In genomic region chr19:41324231-41324702, GRCh38 we compare ENCODE assay signal across 9 cellular contexts. TPM values are rescaled to one million over a fixed set of nuclear protein-coding genes. Genes with fewer than 3 reads are reported as not detected.
DNase-seq lines count a peak whose midpoint lies in the region; ATAC-seq and TF ChIP-seq lines count a peak whose summit lies in the region.
"Had no signal": no experiment of that assay in that cellular context is flagged by ENCODE, and none has a peak within 500 bp of the region (broad histone marks: within the 10 kb centered on the region; RNA-seq: fewer than 3 reads in every experiment).

No MANE protein-coding gene starts in this region.

- peaks cover 45% of the 10 kb centered on the region for H3K4me1 Mint-ChIP-seq in activated naive CD4-positive, alpha-beta T cell treated with anti-CD3 and anti-CD28 coated beads for 36 hours (ENCODE audit: low read depth)

- H3K4me1 ChIP-seq in adipocyte (ENCODE audit: control insufficient read depth, insufficient read depth, low read length), result peaks cover 52% of the 10 kb centered on the region
- H3K4me1 ChIP-seq in lung (ENCODE audit: control insufficient read depth in 2 of 2, insufficient read depth in 2 of 2, low read length in 2 of 2), result peaks cover 0 to 38% of the 10 kb centered on the region in 2 donors
- peaks cover 31 to 79% (median 52%) of the 10 kb centered on the region in 4 donors for H3K4me1 ChIP-seq in transverse colon

- WGBS in lung, 2 donors, result 67 to 68% methylated on average over 7 of the region's 7 CpGs
- 75% methylated on average over 7 of the region's 7 CpGs; no CpG with 5 or more reads in 1 of the 2 donors for WGBS in transverse colon (ENCODE audit: low coverage in 1 of 2), 2 donors

- H3K36me3 Mint-ChIP-seq in activated naive CD4-positive, alpha-beta T cell treated with anti-CD3 and anti-CD28 coated beads for 36 hours (ENCODE audit: low read depth), result peaks cover 38% of the 10 kb centered on the region

- H3K36me3 ChIP-seq in adipocyte (ENCODE audit: control insufficient read depth, insufficient read depth, low read length, severe bottlenecking) (peaks cover 26% of the 10 kb centered on the region), lung (ENCODE audit: control insufficient read depth in 2 of 2, insufficient read depth in 2 of 2, low read length in 2 of 2) (peaks cover 0 to 29% of the 10 kb centered on the region in 2 donors), transverse colon (peaks cover 0 to 6% (median 0%) of the 10 kb centered on the region in 4 donors)

- H3K9ac ChIP-seq in adipocyte (ENCODE audit: low read length), result peak overlapping the region; percentile 80

- H3K27me3 Mint-ChIP-seq in activated naive CD4-positive, alpha-beta T cell treated with anti-CD3 and anti-CD28 coated beads for 36 hours (ENCODE audit: low read depth), result no peaks in the 10 kb centered on the region

- H3K9me3 Mint-ChIP-seq in activated naive CD4-positive, alpha-beta T cell treated with anti-CD3 and anti-CD28 coated beads for 36 hours, result no peaks in the 10 kb centered on the region

- no peak for ATAC-seq in lung (ENCODE audit: insufficient read depth, low FRiP score)
- ATAC-seq in HG02610 (IDR thresholded peaks at IDR 0.05; ENCODE audit: unreplicated experiment), result no peak

- H3K9me3 ChIP-seq in adipocyte (ENCODE audit: control insufficient read depth, low read length) (no peaks in the 10 kb centered on the region), lung (ENCODE audit: control insufficient read depth in 2 of 2, insufficient read depth in 1 of 2, low read length in 1 of 2) (no peaks in the 10 kb centered on the region), transverse colon (no peaks in the 10 kb centered on the region)

- H3K27ac ChIP-seq in lung (ENCODE audit: low read depth in 1 of 2, low read length in 1 of 2) (peak overlapping the region; percentile 41 to 76), transverse colon (peak overlapping the region; percentile 78 to 89 (median 83))

- CTCF ChIA-PET in activated naive CD4-positive, alpha-beta T cell treated with anti-CD3 and anti-CD28 coated beads for 36 hours (lab: Charles Lee), result no interaction called here

- H3K4me3 Mint-ChIP-seq in activated naive CD4-positive, alpha-beta T cell treated with anti-CD3 and anti-CD28 coated beads for 36 hours, result no peak overlapping the region

- TF ChIP-seq CTCF in lung (IDR thresholded peaks at IDR 0.05; ENCODE audit: control extremely low read depth, extremely low read depth) (no peak), transverse colon (IDR thresholded peaks at IDR 0.05) (no peak)

- intact Hi-C loops in activated naive CD4-positive, alpha-beta T cell treated with anti-CD3 and anti-CD28 coated beads for 36 hours (cut with micrococcal nuclease), result no loop called here
- intact Hi-C loops in transverse colon (cut with DNase I; ENCODE audit: low total_unique reads), result no loop called here

- in situ Hi-C loops in transverse colon (cut with MboI; ENCODE audit: low pct_ligation_motif_present in 1 of 4, low pct_unique_long_range_greater_than_20kb in 1 of 4, low sequenced_read_pairs in 3 of 4), result no loop called here

- no peak for TF ChIP-seq EP300 in transverse colon (IDR thresholded peaks at IDR 0.05; ENCODE audit: low read depth)

- H3K27me3 ChIP-seq in adipocyte (replicated peaks; ENCODE audit: control insufficient read depth, insufficient read depth, low read length), result no peaks in the 10 kb centered on the region
- no peaks in the 10 kb centered on the region for H3K27me3 ChIP-seq in lung (ENCODE audit: control insufficient read depth, insufficient read depth)
- H3K27me3 ChIP-seq in transverse colon, result peaks cover 20% of the 10 kb centered on the region

- no peak for DNase-seq in activated naive CD4-positive, alpha-beta T cell treated with anti-CD3 and anti-CD28 coated beads for 36 hours
- no peak for DNase-seq in activated naive CD4-positive, alpha-beta T cell treated with anti-CD3 and anti-CD28 coated beads, Interleukin-2, amount 50 U/mL, for 16 hours
- DNase-seq in adipocyte (ENCODE audit: low read depth) (peak; percentile 40), lung (ENCODE audit: low spot score) (no peak), transverse colon (no peak), retina (no peak)
- no peak for DNase-seq in activated CD8-positive, alpha-beta memory T cell treated with anti-CD3 and anti-CD28 coated beads for 24 hours
- DNase-seq: COR-L47 had no signal

- TF ChIP-seq POLR2A in transverse colon (IDR thresholded peaks at IDR 0.05), result no peak

- H3K4me3 ChIP-seq in adipocyte (ENCODE audit: low read length) (peak overlapping the region; percentile 53), lung (no peak overlapping the region), transverse colon (no peak overlapping the region)

- H3K27ac Mint-ChIP-seq in activated naive CD4-positive, alpha-beta T cell treated with anti-CD3 and anti-CD28 coated beads for 36 hours, result peak overlapping the region; percentile 67

RNA-seq across cellular contexts. Expression of gene CCDC97, which starts 14.3 kb away (rescaled TPM):
- total RNA-seq in activated naive CD4-positive, alpha-beta T cell treated with anti-CD3 and anti-CD28 coated beads for 36 hours, result 10 to 100 TPM; 14.9 to 15.8 TPM
- total RNA-seq in lung (10 to 100 TPM; 19.7 to 39.9 TPM), transverse colon (10 to 100 TPM; 10.1 to 22.4 (median 15.4) TPM)
- 10 to 100 TPM; 13.2 to 22.2 TPM for polyA plus RNA-seq in lung

RNA-seq across cellular contexts. Expression of gene TGFB1, which starts 29.5 kb away (rescaled TPM):
- 10 to 100 TPM; 94.4 to 95.6 TPM for total RNA-seq in activated naive CD4-positive, alpha-beta T cell treated with anti-CD3 and anti-CD28 coated beads for 36 hours
- 10 to 100 TPM; 18.0 to 88.8 TPM for total RNA-seq in lung
- 10 to 100 TPM; 27.8 to 67.3 TPM for polyA plus RNA-seq in lung
- 10 to 100 TPM in 2 of 4 donors, 1 to 10 TPM in 2; 4.4 to 30.3 (median 9.7) TPM for total RNA-seq in transverse colon

RNA-seq across cellular contexts. Expression of gene B9D2, which starts 39.7 kb away (rescaled TPM):
- 1 to 10 TPM; 3.5 to 4.1 TPM for total RNA-seq in activated naive CD4-positive, alpha-beta T cell treated with anti-CD3 and anti-CD28 coated beads for 36 hours
- total RNA-seq in lung (10 to 100 TPM; 10.2 to 16.4 TPM), transverse colon (1 to 10 TPM in 2 of 4 donors, not detected in 2; 6.4 to 9.3 TPM)
- polyA plus RNA-seq in lung, result 10 to 100 TPM; 11.6 to 18.6 TPM

RNA-seq across cellular contexts. Expression of gene TMEM91, which starts 52.1 kb away (rescaled TPM):
- 1 to 10 TPM; 5.6 to 5.7 TPM for total RNA-seq in activated naive CD4-positive, alpha-beta T cell treated with anti-CD3 and anti-CD28 coated beads for 36 hours
- 10 to 100 TPM; 13.6 to 16.0 TPM for total RNA-seq in lung
- 10 to 100 TPM; 18.0 to 39.8 TPM for polyA plus RNA-seq in lung
- total RNA-seq in transverse colon, result 10 to 100 TPM in 1 of 4 donors, 1 to 10 TPM in 2, not detected in 1; 4.8 to 11.4 (median 9.4) TPM
